Comparison of ENCODE assay signal across 8 cellular contexts in genomic region chr13:21476893-21477472, GRCh38. TPM values are rescaled to one million over a fixed set of nuclear protein-coding genes. Genes with fewer than 3 reads are reported as not detected.
DNase-seq lines count a peak whose midpoint lies in the region; ATAC-seq and TF ChIP-seq lines count a peak whose summit lies in the region.

No MANE protein-coding gene starts in this region.

- H3K36me3 Mint-ChIP-seq in activated CD4-positive, alpha-beta T cell treated with anti-CD3 and anti-CD28 coated beads for 36 hours (ENCODE audit: low read depth) = no peaks in the 10 kb centered on the region

- H3K27ac Mint-ChIP-seq in activated CD4-positive, alpha-beta T cell treated with anti-CD3 and anti-CD28 coated beads for 36 hours = peak overlapping the region; percentile 52

- H3K4me3 ChIP-seq in colonic mucosa = peak overlapping the region; percentile 14

- no peaks in the 10 kb centered on the region for H3K4me1 ChIP-seq in colonic mucosa

- H3K27me3 Mint-ChIP-seq in activated CD4-positive, alpha-beta T cell treated with anti-CD3 and anti-CD28 coated beads for 36 hours = no peaks in the 10 kb centered on the region

- ATAC-seq in HG03025 (IDR thresholded peaks at IDR 0.05; ENCODE audit: low FRiP score, unreplicated experiment) (peak; percentile 84), left lobe of liver (peak; percentile 97)
- peak; percentile 96 for ATAC-seq in activated CD4-positive, alpha-beta T cell treated with anti-CD3 and anti-CD28 coated beads for 36 hours

- peak; percentile 97 for TF ChIP-seq CTCF in colonic mucosa (IDR thresholded peaks at IDR 0.05)

- DNase-seq in activated gamma-delta T cell treated with Interleukin-2 at 50 U/mL for 16 hours = peak; percentile 80
- no peak for DNase-seq in activated gamma-delta T cell (lab: John Stamatoyannopoulos, UW)
- DNase-seq in NCI-H446 treated with DMSO at 0.1 percent for 48 hours (lab: John Stamatoyannopoulos, UW) = peak; percentile 22
- DNase-seq in activated CD4-positive, alpha-beta T cell treated with anti-CD3 and anti-CD28 coated beads for 36 hours = peak; percentile 91
- peak; percentile 89 for DNase-seq in colonic mucosa
- peak; percentile 83 for DNase-seq in left lobe of liver (ENCODE audit: low spot score)
- peak; percentile 83 for DNase-seq in stimulated activated CD4-positive, alpha-beta T cell treated with anti-CD3 and anti-CD28 coated beads, Interleukin-1b, Interleukin-23, amount 100 ng/mL, for 48 hours

- intact Hi-C loops in activated CD4-positive, alpha-beta T cell treated with anti-CD3 and anti-CD28 coated beads for 36 hours (cut with DNase I, micrococcal nuclease) = loop anchor here (1.0 to 10.0 kb wide), 4 partner anchors 18 to 980 kb away; partner anchors contain the start of genes ZDHHC20 (in 2 of the 2), CRYL1 (in 1 of the 2), MRPL57 (in 1 of the 2) and SKA3 (in 1 of the 2)
- intact Hi-C loops in colonic mucosa (cut with DNase I) = loop anchor here (5.0 kb wide), 1 partner anchor 365 kb away; no protein-coding TSS in a partner anchor

- POLR2A ChIA-PET in activated CD4-positive, alpha-beta T cell treated with anti-CD3 and anti-CD28 coated beads for 36 hours (lab: Charles Lee) = interaction anchor here (0.6 to 0.9 kb wide), 2 partner anchors 159 to 300 kb away, joined by 4 to 5 read pairs; partner anchors contain the start of genes MRPL57 and SKA3

- CTCF ChIA-PET in activated CD4-positive, alpha-beta T cell treated with anti-CD3 and anti-CD28 coated beads for 36 hours (lab: Charles Lee) = interaction anchor here (0.5 to 6.5 kb wide), 48 partner anchors 9 to 772 kb away, joined by 3 to 90 read pairs (median 4); partner anchors contain the start of genes MICU2, MRPL57, SKA3 and ZDHHC20

- H3K9me3 ChIP-seq in colonic mucosa = no peaks in the 10 kb centered on the region

- H3K36me3 ChIP-seq in colonic mucosa = no peaks in the 10 kb centered on the region

- H3K27me3 ChIP-seq in colonic mucosa = no peaks in the 10 kb centered on the region

- peak overlapping the region; percentile 33 to 55 for H3K9ac ChIP-seq in colonic mucosa (ENCODE audit: low read depth in 2 of 2, low read length in 2 of 2)

- H3K9me3 Mint-ChIP-seq in activated CD4-positive, alpha-beta T cell treated with anti-CD3 and anti-CD28 coated beads for 36 hours (ENCODE audit: low read depth) = no peaks in the 10 kb centered on the region

- H3K4me3 Mint-ChIP-seq in activated CD4-positive, alpha-beta T cell treated with anti-CD3 and anti-CD28 coated beads for 36 hours = peak overlapping the region; percentile 78

- no peak overlapping the region for H3K27ac ChIP-seq in colonic mucosa

- peaks cover 8% of the 10 kb centered on the region for H3K4me1 Mint-ChIP-seq in activated CD4-positive, alpha-beta T cell treated with anti-CD3 and anti-CD28 coated beads for 36 hours

RNA-seq across cellular contexts. Expression of gene ZDHHC20, which starts 17.9 kb away (rescaled TPM):
- 10 to 100 TPM; 40.2 to 44.9 TPM for total RNA-seq in activated CD4-positive, alpha-beta T cell treated with anti-CD3 and anti-CD28 coated beads for 36 hours
- total RNA-seq in colonic mucosa (100 to 1,000 TPM in 1 of 2 donors, 10 to 100 TPM in 1; 74.0 to 111 TPM), left lobe of liver (18.5 TPM)
